34 cellular contexts compared by ENCODE assay signal in genomic region chr18:56121669-56122068, GRCh38.
"Had no signal": no experiment of that assay in that cellular context is flagged by ENCODE, and none has a peak within 500 bp of the region (broad histone marks: within the 10 kb centered on the region; RNA-seq: fewer than 3 reads in every experiment).

No MANE protein-coding gene starts in this region.

- H3K36me3 ChIP-seq: MG63 had no signal

- DNase-seq: Karpas-422, Kasumi-1, KG1, MG63, MM.1S, NCI-H1048, NCI-H1092, NCI-H1092 treated with DMSO at 0.1 percent for 48 hours, NCI-H1105, NCI-H1105 treated with DMSO at 0.1 percent for 48 hours, NCI-H1417, NCI-H1417 treated with DMSO at 0.1 percent for 48 hours, NCI-H1436, NCI-H1436 treated with DMSO at 0.1 percent for 48 hours, NCI-H146, NCI-H1694, NCI-H1694 treated with DMSO at 0.1 percent for 48 hours, NCI-H187, NCI-H187 treated with DMSO at 0.1 percent for 48 hours, NCI-H1930, NCI-H2029, NCI-H2029 treated with DMSO at 0.1 percent for 48 hours, NCI-H2081, NCI-H2081 treated with DMSO at 0.1 percent for 48 hours, NCI-H2107, NCI-H2171, NCI-H2171 treated with DMSO at 0.1 percent for 48 hours, NCI-H2227 treated with DMSO at 0.1 percent for 48 hours, NCI-H226, NCI-H345, NCI-H446, NCI-H446 treated with DMSO at 0.1 percent for 48 hours, NCI-H510A had no signal

- H3K27ac ChIP-seq: KMS-11 had no signal

- H3K9ac ChIP-seq: KMS-11 had no signal

- H3K27me3 ChIP-seq: MG63 had no signal

- H3K4me2 ChIP-seq: KMS-11 had no signal

- H3K4me3 ChIP-seq: MG63 had no signal

- H3K9me3 ChIP-seq: MG63 had no signal
